Comparison of ENCODE assay signal across 22 cellular contexts in the genomic region with DNA sequence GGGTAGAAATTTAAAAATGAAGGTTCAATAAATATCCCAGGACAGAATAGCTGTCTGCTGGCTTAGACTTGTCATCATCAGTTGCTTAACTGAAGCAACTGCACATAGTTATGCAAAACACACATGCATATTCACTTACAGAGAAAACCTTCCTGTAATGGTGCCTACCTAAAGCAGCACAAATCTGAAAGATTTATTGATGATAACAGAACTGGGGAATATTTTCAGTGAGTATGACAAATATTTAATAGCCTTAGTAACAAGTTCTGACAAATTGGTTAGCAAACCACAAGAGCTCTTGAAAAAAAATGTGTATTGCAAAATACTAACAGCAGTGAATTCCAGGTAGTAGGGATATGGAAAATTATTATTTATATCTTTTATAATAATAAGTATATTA.
"Had no signal": no experiment of that assay in that cellular context is flagged by ENCODE, and none has a peak within 500 bp of the region (broad histone marks: within the 10 kb centered on the region; RNA-seq: fewer than 3 reads in every experiment).

No MANE protein-coding gene starts in this region.

- H3K4me1 Mint-ChIP-seq: activated naive CD8-positive, alpha-beta T cell treated with anti-CD3 and anti-CD28 coated beads for 36 hours; naive thymus-derived CD4-positive, alpha-beta T cell; stimulated activated memory B cell treated with anti-CD40 and anti-IgM and Interleukin-4, amounts not matched to agents 10 μg/mL and 1 μg/mL and 100 μg/mL, for 72 hours had no signal

- H3K27me3 ChIP-seq: cardiac muscle cell, gastrocnemius medialis, heart left ventricle, left lung, right lobe of liver, stomach, uterus had no signal

- ATAC-seq: gastrocnemius medialis; heart left ventricle; left lung; naive thymus-derived CD4-positive, alpha-beta T cell; right lobe of liver; stimulated activated memory B cell treated with anti-CD40 and anti-IgM and Interleukin-4, amounts not matched to agents 10 μg/mL and 1 μg/mL and 100 μg/mL, for 72 hours had no signal

- H3K36me3 Mint-ChIP-seq: activated naive CD8-positive, alpha-beta T cell treated with anti-CD3 and anti-CD28 coated beads for 36 hours; naive thymus-derived CD4-positive, alpha-beta T cell had no signal

- H3K36me3 ChIP-seq: cardiac muscle cell, gastrocnemius medialis, heart left ventricle, left lung, right lobe of liver, stomach, uterus, WERI-Rb-1 had no signal

- H3K4me1 ChIP-seq: gastrocnemius medialis, left lung, right lobe of liver, stomach, uterus had no signal

- H3K27me3 Mint-ChIP-seq: activated naive CD8-positive, alpha-beta T cell treated with anti-CD3 and anti-CD28 coated beads for 36 hours; stimulated activated memory B cell treated with anti-CD40 and anti-IgM and Interleukin-4, amounts not matched to agents 10 μg/mL and 1 μg/mL and 100 μg/mL, for 72 hours had no signal

- H3K27ac ChIP-seq: cardiac muscle cell, gastrocnemius medialis, heart left ventricle, left lung, right lobe of liver, stomach, uterus, WERI-Rb-1 had no signal

- H3K4me3 ChIP-seq: cardiac muscle cell, gastrocnemius medialis, heart left ventricle, left lung, lung, right lobe of liver, stomach, uterus had no signal

- H3K9me3 Mint-ChIP-seq: activated naive CD8-positive, alpha-beta T cell treated with anti-CD3 and anti-CD28 coated beads for 36 hours; naive thymus-derived CD4-positive, alpha-beta T cell had no signal

- H3K9me3 ChIP-seq: gastrocnemius medialis, left lung, right lobe of liver, stomach, uterus had no signal

- H3K27ac Mint-ChIP-seq: activated naive CD8-positive, alpha-beta T cell treated with anti-CD3 and anti-CD28 coated beads for 36 hours; naive thymus-derived CD4-positive, alpha-beta T cell; stimulated activated memory B cell treated with anti-CD40 and anti-IgM and Interleukin-4, amounts not matched to agents 10 μg/mL and 1 μg/mL and 100 μg/mL, for 72 hours had no signal

- DNase-seq: activated CD4-positive, CD25-positive, alpha-beta regulatory T cell treated with anti-CD3 and anti-CD28 coated beads, Interleukin-2, amount 50 U/mL, for 72 hours; activated naive CD8-positive, alpha-beta T cell treated with anti-CD3 and anti-CD28 coated beads for 36 hours; activated T-cell treated with anti-CD3 and anti-CD28 coated beads, Interleukin-2, amount 50 U/mL, for 1 hour; amygdala; erythroblast; gastrocnemius medialis; heart left ventricle; left lung; naive thymus-derived CD4-positive, alpha-beta T cell; occipital lobe; posterior cingulate gyrus; right lobe of liver; small intestine; stimulated activated CD4-positive, alpha-beta T cell treated with anti-CD3 and anti-CD28 coated beads, Interleukin-2, amount 100 ng/mL, for 24 hours; stomach; trophoblast cell; uterus; WERI-Rb-1 had no signal

- H3K4me3 Mint-ChIP-seq: activated naive CD8-positive, alpha-beta T cell treated with anti-CD3 and anti-CD28 coated beads for 36 hours; naive thymus-derived CD4-positive, alpha-beta T cell; neural crest cell; stimulated activated memory B cell treated with anti-CD40 and anti-IgM and Interleukin-4, amounts not matched to agents 10 μg/mL and 1 μg/mL and 100 μg/mL, for 72 hours had no signal
